ENCODE assay signal across 19 cellular contexts in the genomic region with DNA sequence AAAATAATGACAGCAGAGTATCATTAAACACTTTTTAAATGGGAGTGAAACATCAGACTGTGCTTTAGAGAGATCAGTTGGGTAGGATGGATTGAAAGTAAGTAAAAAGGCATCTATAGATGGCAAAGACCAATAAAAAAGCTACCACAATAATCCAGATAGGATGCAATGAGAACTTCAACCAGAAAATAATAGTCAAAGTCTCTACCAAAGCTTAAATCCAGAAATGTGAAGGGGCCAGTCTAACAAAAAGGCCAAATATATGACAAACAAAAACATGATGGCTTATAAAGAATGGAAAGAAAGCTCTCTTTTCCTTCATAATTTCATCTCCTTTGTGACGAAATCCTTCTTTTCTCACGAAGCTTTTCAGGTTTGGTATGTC. TPM values are rescaled to one million over a fixed set of nuclear protein-coding genes. Genes with fewer than 3 reads are reported as not detected.
DNase-seq lines count a peak whose midpoint lies in the region; ATAC-seq, FAIRE-seq and TF ChIP-seq lines count a peak whose summit lies in the region.
"Had no signal": no experiment of that assay in that cellular context is flagged by ENCODE, and none has a peak within 500 bp of the region (broad histone marks: within the 10 kb centered on the region; RNA-seq: fewer than 3 reads in every experiment).

No MANE protein-coding gene starts in this region.

- peaks cover 61% of the 10 kb centered on the region for H4K20me1 ChIP-seq in K562 (replicated peaks; ENCODE audit: control insufficient read depth, insufficient read depth, low read length)

- peak overlapping the region; percentile 45 for H3K4me3 Mint-ChIP-seq in CD4-positive, alpha-beta T cell
- no peak overlapping the region for H3K4me3 Mint-ChIP-seq in natural killer cell
- H3K4me3 Mint-ChIP-seq: activated naive CD4-positive, alpha-beta T cell treated with anti-CD3 and anti-CD28 coated beads for 36 hours had no signal

- H3K79me2 ChIP-seq in K562 (ENCODE audit: control insufficient read depth, insufficient read depth, low read length), result peaks cover 100% of the 10 kb centered on the region

- POLR2A ChIA-PET in CD4-positive, alpha-beta T cell (lab: Charles Lee), result interaction anchor here (1.1 to 6.7 kb wide), 2 partner anchors 11 to 12 kb away, joined by 4 to 33 read pairs; partner anchors contain the start of gene KANSL1
- POLR2A ChIA-PET in HEK293 (lab: Yijun Ruan, JAX), result interaction anchor here (1.0 kb wide), 2 partner anchors 75 to 90 kb away, joined by 3 read pairs; no protein-coding TSS in a partner anchor
- POLR2A ChIA-PET in K562 (lab: Yijun Ruan, JAX), result interaction anchor here (0.7 to 7.0 kb wide), 11 partner anchors 7 to 35 kb away, joined by 3 to 49 read pairs (median 4); partner anchors contain the start of gene KANSL1

- H3K27ac Mint-ChIP-seq in CD4-positive, alpha-beta T cell, result peak overlapping the region; percentile 32
- H3K27ac Mint-ChIP-seq in natural killer cell, result peak overlapping the region; percentile 16 to 80
- H3K27ac Mint-ChIP-seq: activated naive CD4-positive, alpha-beta T cell treated with anti-CD3 and anti-CD28 coated beads for 36 hours had no signal

- no peaks in the 10 kb centered on the region; a peak in 1 of 3 replicates for H3K36me3 ChIP-seq in HEK293 (ENCODE audit: control insufficient read depth in 2 of 2, insufficient read depth in 1 of 2, low read length in 2 of 2)
- H3K36me3 ChIP-seq in K562 (ENCODE audit: control insufficient read depth, insufficient read depth, low read length), result peaks cover 5% of the 10 kb centered on the region
- H3K36me3 ChIP-seq in HAP-1 (replicated peaks), result no peaks in the 10 kb centered on the region
- H3K36me3 ChIP-seq: tibial artery had no signal

- H3K9ac ChIP-seq in K562 (ENCODE audit: insufficient read depth in 1 of 2, low read depth in 2 of 2, low read length in 2 of 2), result no peak overlapping the region

- H3K4me1 ChIP-seq in HEK293 (ENCODE audit: control insufficient read depth, insufficient read depth, low read length) (peaks cover 51% of the 10 kb centered on the region), K562 (replicated peaks in 1 of 2; ENCODE audit: control insufficient read depth in 2 of 2, insufficient read depth in 2 of 2, low read length in 2 of 2) (peaks cover 28 to 56% of the 10 kb centered on the region in 2 experiments; a peak in 4 of 5 replicates), HAP-1 (peaks cover 56% of the 10 kb centered on the region)

- peaks cover 7% of the 10 kb centered on the region for H3K9me1 ChIP-seq in K562 (ENCODE audit: control insufficient read depth, insufficient read depth, low read length)

- ATAC-seq in CD4-positive, alpha-beta T cell (ENCODE audit: poor library complexity), result no peak
- no peak for ATAC-seq in K562
- ATAC-seq in natural killer cell, result no peak

- intact Hi-C loops in CD4-positive, alpha-beta T cell (cut with DNase I, micrococcal nuclease), result no loop called here
- intact Hi-C loops in K562 (cut with micrococcal nuclease) (no loop called here), natural killer cell (cut with micrococcal nuclease) (no loop called here)

- no peak overlapping the region for H3K4me2 ChIP-seq in K562 (ENCODE audit: insufficient read depth, low read length)

- no peaks in the 10 kb centered on the region for H3K27me3 Mint-ChIP-seq in CD4-positive, alpha-beta T cell
- no peaks in the 10 kb centered on the region for H3K27me3 Mint-ChIP-seq in natural killer cell (ENCODE audit: low read depth in 2 of 2)

- H3K9me3 ChIP-seq in CD4-positive, alpha-beta T cell (ENCODE audit: control insufficient read depth, low read length), result no peaks in the 10 kb centered on the region
- no peaks in the 10 kb centered on the region for H3K9me3 ChIP-seq in HEK293 (ENCODE audit: control insufficient read depth, insufficient read depth, low read depth, low read length)
- no peaks in the 10 kb centered on the region for H3K9me3 ChIP-seq in K562 (replicated peaks; ENCODE audit: control insufficient read depth, insufficient read depth, low read depth, low read length)
- no peaks in the 10 kb centered on the region for H3K9me3 ChIP-seq in HAP-1
- H3K9me3 ChIP-seq: tibial artery had no signal

- no peak for TF ChIP-seq CTCF in CD4-positive, alpha-beta T cell (IDR thresholded peaks at IDR 0.05)
- no peak for TF ChIP-seq CTCF in HEK293 (tag by site-specific recombination; IDR thresholded peaks at IDR 0.05)
- TF ChIP-seq CTCF in K562 (IDR thresholded peaks at IDR 0.05 in 2 of 3, conservative IDR thresholded peaks at IDR 0.05 in 1 of 3; ENCODE audit: insufficient read depth in 2 of 3, low read depth in 1 of 3, low read length in 3 of 3), result no peak
- TF ChIP-seq CTCF in natural killer cell (IDR thresholded peaks at IDR 0.05), result no peak

- peaks cover 96% of the 10 kb centered on the region for H3K4me1 Mint-ChIP-seq in CD4-positive, alpha-beta T cell (ENCODE audit: low read depth)
- H3K4me1 Mint-ChIP-seq in natural killer cell, result peaks cover 86% of the 10 kb centered on the region in 2 donors

- no peaks in the 10 kb centered on the region for H3K9me3 Mint-ChIP-seq in CD4-positive, alpha-beta T cell
- H3K9me3 Mint-ChIP-seq in natural killer cell, result no peaks in the 10 kb centered on the region
- H3K9me3 Mint-ChIP-seq: activated naive CD4-positive, alpha-beta T cell treated with anti-CD3 and anti-CD28 coated beads for 36 hours had no signal

- TF ChIP-seq POLR2A in K562 (conservative IDR thresholded peaks at IDR 0.05), result no peak

- in situ Hi-C loops in K562 (cut with MboI) (no loop called here), HAP-1 (cut with MboI; ENCODE audit: low sequenced_read_pairs) (no loop called here)

- H3K27ac ChIP-seq in CD4-positive, alpha-beta T cell (ENCODE audit: low read depth, low read length), result no peak overlapping the region
- H3K27ac ChIP-seq in HEK293 (ENCODE audit: extremely low read depth, low read depth, low read length), result no peak overlapping the region
- peak overlapping the region; percentile 3; the same call in 1 of the 3 replicates for H3K27ac ChIP-seq in K562 (ENCODE audit: extremely low read depth, low read depth, low read length)
- H3K27ac ChIP-seq: skin epidermis, tibial artery, VCaP had no signal

- no peak for FAIRE-seq in K562 (lab: Jason Lieb, UNC)

- H2AFZ ChIP-seq in K562 (ENCODE audit: low read depth, low read length), result no peak overlapping the region

- peaks cover 35% of the 10 kb centered on the region for H3K36me3 Mint-ChIP-seq in CD4-positive, alpha-beta T cell (ENCODE audit: low read depth)
- H3K36me3 Mint-ChIP-seq in natural killer cell, result no peaks in the 10 kb centered on the region

- no peak for TF ChIP-seq EP300 in K562 (IDR thresholded peaks at IDR 0.05; ENCODE audit: low read length)

- no peaks in the 10 kb centered on the region for H3K27me3 ChIP-seq in CD4-positive, alpha-beta T cell (ENCODE audit: control insufficient read depth, insufficient read depth, low read length)
- H3K27me3 ChIP-seq in K562 (ENCODE audit: control insufficient read depth in 2 of 2, insufficient read depth in 2 of 2, low read length in 2 of 2) (no peaks in the 10 kb centered on the region), HAP-1 (ENCODE audit: low read depth) (no peaks in the 10 kb centered on the region)
- H3K27me3 ChIP-seq: tibial artery had no signal

- 23% methylated on average over 2 of the region's 2 CpGs for WGBS in K562 (ENCODE audit: insufficient coverage, low coverage, missing lambda C conversion rate)

- TF ChIP-seq RAD21 in K562 (CRISPR knock-in tag; conservative IDR thresholded peaks at IDR 0.05 in 1 of 2, IDR thresholded peaks at IDR 0.05 in 1 of 2), result no peak

- H3K4me3 ChIP-seq in HEK293 (ENCODE audit: low read depth, low read length), result no peak overlapping the region
- H3K4me3 ChIP-seq in K562, result no peak overlapping the region
- H3K4me3 ChIP-seq in HAP-1, result no peak overlapping the region
- H3K4me3 ChIP-seq: skin epidermis, tibial artery had no signal

- CTCF ChIA-PET in CD4-positive, alpha-beta T cell (lab: Charles Lee), result interaction anchor here (1.0 to 4.4 kb wide), 4 partner anchors 12 to 30 kb away, joined by 3 to 20 read pairs (median 4); partner anchors contain the start of gene KANSL1
- CTCF ChIA-PET in HEK293 (lab: Yijun Ruan, JAX), result interaction anchor here (0.7 to 3.0 kb wide), 4 partner anchors 9 to 33 kb away, joined by 3 to 14 read pairs (median 4); partner anchors contain the start of gene KANSL1
- CTCF ChIA-PET in K562 (lab: Yijun Ruan, JAX; ENCODE audit: low intra/inter-chr PET ratio), result no interaction called here

- BruUV-seq in K562 (replicated peaks; lab: Mats Ljungman, UMichigan), result no TSS peak

- no peak for DNase-seq in CD4-positive, alpha-beta T cell
- DNase-seq in K562 (ENCODE audit: extremely low read depth in 1 of 4, low spot score in 3 of 4), result no peak
- no peak for DNase-seq in natural killer cell
- DNase-seq in HAP-1 (ENCODE audit: low spot score in 2 of 2), result no peak
- DNase-seq in SK-N-DZ (ENCODE audit: low spot score), result no peak
- DNase-seq in NCI-H128 (lab: John Stamatoyannopoulos, UW; ENCODE audit: unreplicated experiment), result no peak
- DNase-seq: activated CD4-positive, alpha-beta T cell treated with anti-CD3 and anti-CD28 coated beads, Interleukin-2, amount 50 U/mL, for 48 hours; activated naive CD4-positive, alpha-beta T cell treated with anti-CD3 and anti-CD28 coated beads for 36 hours; cerebellar nuclear complex; effector CD8-positive, alpha-beta T cell; glutamatergic neuron; midbrain; SHP77 treated with DMSO at 0.1 percent for 48 hours; stimulated activated CD4-positive, alpha-beta T cell treated with anti-CD3 and anti-CD28 coated beads, Interleukin-2, amount 100 ng/mL, for 24 hours; stimulated activated naive CD4-positive, alpha-beta T cell; tibial artery had no signal

RNA-seq across cellular contexts. Expression of gene KANSL1, which starts 12.3 kb away (rescaled TPM):
- total RNA-seq in CD4-positive, alpha-beta T cell, result 100 to 1,000 TPM; 122 to 125 TPM
- 361 and 617 TPM in 2 replicates for total RNA-seq in K562 (2011; cell fraction: chromatin; rRNA removed; ENCODE audit: low replicate concordance)
- 177 and 226 TPM in 2 replicates for total RNA-seq in K562 (2011; cell fraction: nucleolus; rRNA removed)
- 302 and 371 TPM in 2 replicates for total RNA-seq in K562 (2011; cell fraction: nucleoplasm; rRNA removed)
- 30.5 and 34.6 TPM in 2 replicates for total RNA-seq in K562 (2014; rRNA removed)
- 44.4 and 53.2 TPM in 2 replicates for total RNA-seq in K562 (2014; rRNA removed; fragmentation: Illumina TruSeq; extraction: Trizol)
- 43.8 and 44.0 TPM in 2 replicates for total RNA-seq in K562 (2015; rRNA removed; fragmentation: Illumina TruSeq; extraction: Trizol)
- total RNA-seq in K562 (2021), result 49.3 and 55.4 TPM in 2 replicates
- 22.4 and 25.8 TPM in 2 replicates for polyA plus RNA-seq in K562 (2011; rRNA removed)
- polyA plus RNA-seq in K562 (2011; cell fraction: cytosol; rRNA removed), result 10.5 and 22.5 TPM in 2 replicates
- polyA plus RNA-seq in K562 (2011; cell fraction: nucleus; rRNA removed), result 79.8 and 89.1 TPM in 2 replicates
- 17.0 and 24.8 TPM in 2 replicates for polyA plus RNA-seq in K562 (2012)
- 22.9 and 25.5 TPM in 2 replicates for polyA plus RNA-seq in K562 (2014; fragmentation: Illumina TruSeq; extraction: Trizol)
- polyA plus RNA-seq in K562 (2014; fragmentation: Nextera tagmentation; extraction: Ambion mirVana), result 1 to 10 TPM; 3.6 to 6.9 TPM
- 22.0 and 31.8 TPM in 2 replicates for polyA plus RNA-seq in K562 (2014; rRNA removed)
- 144 and 185 TPM in 2 replicates for polyA minus RNA-seq in K562 (2011; rRNA and poly(A)+ RNA removed)
- polyA minus RNA-seq in K562 (2011; cell fraction: cytosol; rRNA and poly(A)+ RNA removed), result 47.2 and 57.3 TPM in 2 replicates
- polyA minus RNA-seq in K562 (2011; cell fraction: nucleus; rRNA and poly(A)+ RNA removed), result 115 and 196 TPM in 2 replicates
- 100 to 1,000 TPM; 202 to 240 (median 220) TPM for total RNA-seq in natural killer cell
- polyA plus RNA-seq in SK-N-DZ (2014; cell fraction: cytosol; rRNA removed), result 24.1 and 37.8 TPM in 2 replicates
- polyA plus RNA-seq in SK-N-DZ (2014; cell fraction: nucleus; rRNA removed), result 83.5 and 163 TPM in 2 replicates
